In genomic region chr9:131271506-131271931, GRCh38 we compare ENCODE assay signal across 8 cellular contexts. TPM values are rescaled to one million over a fixed set of nuclear protein-coding genes. Genes with fewer than 3 reads are reported as not detected.
A peak's percentile ranks its signal among the peaks of the same experiment; 100 is the strongest.
DNase-seq lines count a peak whose midpoint lies in the region; ATAC-seq and TF ChIP-seq lines count a peak whose summit lies in the region.
"Had no signal": no experiment of that assay in that cellular context is flagged by ENCODE, and none has a peak within 500 bp of the region (broad histone marks: within the 10 kb centered on the region; RNA-seq: fewer than 3 reads in every experiment).

No MANE protein-coding gene starts in this region.

- peaks cover 27% of the 10 kb centered on the region for H3K4me1 Mint-ChIP-seq in glutamatergic neuron (ENCODE audit: low read depth, unreplicated experiment)
- H3K4me1 Mint-ChIP-seq in stimulated activated effector memory CD8-positive, alpha-beta T cell treated with anti-CD3 and anti-CD28 coated beads, Interleukin-12 subunit alpha, Interleukin-12 subunit beta, amount 100 ng/mL, for 72 hours: peaks cover 61% of the 10 kb centered on the region

- peak overlapping the region; percentile 25 for H3K4me3 Mint-ChIP-seq in glutamatergic neuron (ENCODE audit: unreplicated experiment)
- H3K4me3 Mint-ChIP-seq in stimulated activated effector memory CD8-positive, alpha-beta T cell treated with anti-CD3 and anti-CD28 coated beads, Interleukin-12 subunit alpha, Interleukin-12 subunit beta, amount 100 ng/mL, for 72 hours: peak overlapping the region; percentile 98

- no peaks in the 10 kb centered on the region for H3K36me3 Mint-ChIP-seq in glutamatergic neuron (ENCODE audit: unreplicated experiment)
- peaks cover 86% of the 10 kb centered on the region for H3K36me3 Mint-ChIP-seq in stimulated activated effector memory CD8-positive, alpha-beta T cell treated with anti-CD3 and anti-CD28 coated beads, Interleukin-12 subunit alpha, Interleukin-12 subunit beta, amount 100 ng/mL, for 72 hours

- H3K4me3 ChIP-seq in GM12865 (ENCODE audit: low read depth, low read length): peak overlapping the region; percentile 79

- H3K27me3 Mint-ChIP-seq in glutamatergic neuron (ENCODE audit: unreplicated experiment): no peaks in the 10 kb centered on the region

- H3K9me3 Mint-ChIP-seq in glutamatergic neuron (ENCODE audit: unreplicated experiment): peaks cover 6% of the 10 kb centered on the region
- no peaks in the 10 kb centered on the region for H3K9me3 Mint-ChIP-seq in stimulated activated effector memory CD8-positive, alpha-beta T cell treated with anti-CD3 and anti-CD28 coated beads, Interleukin-12 subunit alpha, Interleukin-12 subunit beta, amount 100 ng/mL, for 72 hours

- no peak for DNase-seq in GM12865 (ENCODE audit: low read depth)
- DNase-seq in activated CD4-positive, alpha-beta T cell treated with anti-CD3 and anti-CD28 coated beads, Interleukin-2, amount 50 U/mL, for 48 hours: peak; percentile 25 to 38
- DNase-seq in glutamatergic neuron: no peak
- DNase-seq in stimulated activated effector memory CD8-positive, alpha-beta T cell treated with anti-CD3 and anti-CD28 coated beads, Interleukin-12 subunit alpha, Interleukin-12 subunit beta, amount 100 ng/mL, for 72 hours (ENCODE audit: low spot score in 2 of 2): no peak
- no peak for DNase-seq in dedifferentiated amniotic fluid mesenchymal stem cell (ENCODE audit: extremely low spot score)
- no peak for DNase-seq in cerebellar cortex (ENCODE audit: low spot score)

- TF ChIP-seq CTCF in GM12865 (IDR thresholded peaks at IDR 0.05; ENCODE audit: insufficient read depth, low read depth, low read length, missing control alignments) (no peak), glutamatergic neuron (IDR thresholded peaks at IDR 0.05; ENCODE audit: partially characterized antibody, unreplicated experiment) (no peak)

- no peak for ATAC-seq in stimulated activated effector memory CD8-positive, alpha-beta T cell treated with anti-CD3 and anti-CD28 coated beads, Interleukin-12 subunit alpha, Interleukin-12 subunit beta, amount 100 ng/mL, for 72 hours
- no peak for ATAC-seq in HG03442 (IDR thresholded peaks at IDR 0.05; ENCODE audit: unreplicated experiment)
- ATAC-seq: Panc1 had no signal

- no peak overlapping the region for H3K27ac Mint-ChIP-seq in glutamatergic neuron (ENCODE audit: unreplicated experiment)
- peak overlapping the region; percentile 97 for H3K27ac Mint-ChIP-seq in stimulated activated effector memory CD8-positive, alpha-beta T cell treated with anti-CD3 and anti-CD28 coated beads, Interleukin-12 subunit alpha, Interleukin-12 subunit beta, amount 100 ng/mL, for 72 hours

RNA-seq across cellular contexts. Expression of gene FAM78A, which starts 4.8 kb away (rescaled TPM):
- 14.9 TPM for total RNA-seq in glutamatergic neuron (ENCODE audit: unreplicated experiment)

RNA-seq across cellular contexts. Expression of gene PLPP7, which starts 18.0 kb away (rescaled TPM):
- total RNA-seq in glutamatergic neuron (ENCODE audit: unreplicated experiment): 17.3 TPM

Comparison
In these comparisons a context has a peak if more than half of its experiments do, and no peak if none do; other contexts are left out.
1. DNase-seq: peak in activated CD4-positive, alpha-beta T cell treated with anti-CD3 and anti-CD28 coated beads, Interleukin-2, amount 50 U/mL, for 48 hours (2 of 2); none in GM12865 (single experiment), glutamatergic neuron (single experiment), stimulated activated effector memory CD8-positive, alpha-beta T cell treated with anti-CD3 and anti-CD28 coated beads, Interleukin-12 subunit alpha, Interleukin-12 subunit beta, amount 100 ng/mL, for 72 hours (0 of 2), dedifferentiated amniotic fluid mesenchymal stem cell (single experiment) and cerebellar cortex (single experiment).